ENCODE assay signal across 33 cellular contexts in genomic region chr11:42544726-42545125, GRCh38.
"Had no signal": no experiment of that assay in that cellular context is flagged by ENCODE, and none has a peak within 500 bp of the region (broad histone marks: within the 10 kb centered on the region; RNA-seq: fewer than 3 reads in every experiment).

No MANE protein-coding gene starts in this region.

- H3K4me1 Mint-ChIP-seq: activated CD4-positive, alpha-beta T cell treated with anti-CD3 and anti-CD28 coated beads, Interleukin-2, amount 10 ng/mL, durations not matched to agents 24 days and 14 days; activated naive CD8-positive, alpha-beta T cell treated with anti-CD3 and anti-CD28 coated beads for 36 hours; activated T-helper 17 cell treated with anti-CD3 and anti-CD28 coated beads, Interleukin-2, amount 50 U/mL, for 72 hours had no signal

- H3K4me3 ChIP-seq: MG63, Peyer's patch, SJSA1 had no signal

- H3K4me1 ChIP-seq: Peyer's patch, SJSA1 had no signal

- H3K36me3 Mint-ChIP-seq: activated naive CD8-positive, alpha-beta T cell treated with anti-CD3 and anti-CD28 coated beads for 36 hours had no signal

- H3K4me2 ChIP-seq: SK-N-SH had no signal

- H3K36me3 ChIP-seq: brain microvascular endothelial cell, MG63, Peyer's patch, SJSA1 had no signal

- H3K9me3 ChIP-seq: Peyer's patch, SK-N-SH had no signal

- DNase-seq: activated CD4-positive, alpha-beta T cell treated with anti-CD3 and anti-CD28 coated beads, Interleukin-2, amount 10 ng/mL, durations not matched to agents 24 days and 14 days; activated CD4-positive, alpha-beta T cell treated with anti-CD3 and anti-CD28 coated beads, Interleukin-2, amount 50 U/mL, for 4 hours; activated CD8-positive, alpha-beta T cell treated with anti-CD3 and anti-CD28 coated beads for 36 hours; activated effector memory CD4-positive, alpha-beta T cell treated with anti-CD3 and anti-CD28 coated beads, Interleukin-2, amount 50 U/mL, for 16 hours; activated naive CD4-positive, alpha-beta T cell; activated naive CD4-positive, alpha-beta T cell treated with anti-CD3 and anti-CD28 coated beads, Interleukin-2, amount 50 U/mL, for 16 hours; activated naive CD8-positive, alpha-beta T cell treated with anti-CD3 and anti-CD28 coated beads for 36 hours; activated T-cell treated with anti-CD3 and anti-CD28 coated beads, Interleukin-2, amount 50 U/mL, for 1 hour; activated T-cell treated with anti-CD3 and anti-CD28 coated beads, Interleukin-2, amount 50 U/mL, for 72 hours; amniotic stem cell; aorta; brain microvascular endothelial cell; Kasumi-1; KG1; MG63; NCI-H1048; NCI-H1105 treated with DMSO at 0.1 percent for 48 hours; NCI-H1436; NCI-H1694; NCI-H2029; NCI-H510A; NCI-H526; NCI-H748 treated with DMSO at 0.1 percent for 48 hours; NK-92 treated with Interleukin-12 subunit alpha and Interleukin-12 subunit beta, amount 100 ng/mL, for 24 hours; PC-3; Peyer's patch; RPMI8226; SHP77 treated with DMSO at 0.1 percent for 48 hours; SK-N-SH had no signal

- ATAC-seq: activated CD8-positive, alpha-beta T cell treated with anti-CD3 and anti-CD28 coated beads for 36 hours; activated T-cell treated with anti-CD3 and anti-CD28 coated beads, Interleukin-2, amount 50 U/mL, for 72 hours; activated T-helper 17 cell treated with anti-CD3 and anti-CD28 coated beads, Interleukin-2, amount 50 U/mL, for 72 hours; PC-3 had no signal

- H3K9ac ChIP-seq: SK-N-SH had no signal

- H3K27me3 Mint-ChIP-seq: activated CD4-positive, alpha-beta T cell treated with anti-CD3 and anti-CD28 coated beads, Interleukin-2, amount 10 ng/mL, durations not matched to agents 24 days and 14 days; activated CD8-positive, alpha-beta T cell treated with anti-CD3 and anti-CD28 coated beads for 36 hours; activated T-helper 17 cell treated with anti-CD3 and anti-CD28 coated beads, Interleukin-2, amount 50 U/mL, for 72 hours had no signal

- H3K27ac ChIP-seq: brain microvascular endothelial cell, Peyer's patch, SJSA1 had no signal

- H3K27me3 ChIP-seq: brain microvascular endothelial cell, MG63, Peyer's patch, SJSA1 had no signal

- H3K4me3 Mint-ChIP-seq: activated CD4-positive, alpha-beta T cell treated with anti-CD3 and anti-CD28 coated beads, Interleukin-2, amount 10 ng/mL, durations not matched to agents 24 days and 14 days; activated CD8-positive, alpha-beta T cell treated with anti-CD3 and anti-CD28 coated beads for 36 hours; activated naive CD8-positive, alpha-beta T cell treated with anti-CD3 and anti-CD28 coated beads for 36 hours; activated T-cell treated with anti-CD3 and anti-CD28 coated beads, Interleukin-2, amount 50 U/mL, for 72 hours; activated T-helper 17 cell treated with anti-CD3 and anti-CD28 coated beads, Interleukin-2, amount 50 U/mL, for 72 hours; T-helper 1 cell treated with Interleukin-12 subunit alpha and Interleukin-12 subunit beta and Interleukin-4 antibody, amounts not matched to agents 30 μg/mL and 1 μg/mL, for 36 hours; T-helper 2 cell treated with Interferon-gamma antibody and Interleukin-4, amounts not matched to agents 5 μg/mL and 100 μg/mL, for 36 hours had no signal

- H3K27ac Mint-ChIP-seq: activated CD4-positive, alpha-beta T cell treated with anti-CD3 and anti-CD28 coated beads, Interleukin-2, amount 10 ng/mL, durations not matched to agents 24 days and 14 days; activated CD8-positive, alpha-beta T cell treated with anti-CD3 and anti-CD28 coated beads for 36 hours; activated naive CD8-positive, alpha-beta T cell treated with anti-CD3 and anti-CD28 coated beads for 36 hours; activated T-cell treated with anti-CD3 and anti-CD28 coated beads, Interleukin-2, amount 50 U/mL, for 72 hours; activated T-helper 17 cell treated with anti-CD3 and anti-CD28 coated beads, Interleukin-2, amount 50 U/mL, for 72 hours; T-helper 1 cell treated with Interleukin-12 subunit alpha and Interleukin-12 subunit beta and Interleukin-4 antibody, amounts not matched to agents 30 μg/mL and 1 μg/mL, for 36 hours; T-helper 2 cell treated with Interferon-gamma antibody and Interleukin-4, amounts not matched to agents 5 μg/mL and 100 μg/mL, for 36 hours had no signal

- H3K9me3 Mint-ChIP-seq: activated CD4-positive, alpha-beta T cell treated with anti-CD3 and anti-CD28 coated beads, Interleukin-2, amount 10 ng/mL, durations not matched to agents 24 days and 14 days; T-helper 1 cell treated with Interleukin-12 subunit alpha and Interleukin-12 subunit beta and Interleukin-4 antibody, amounts not matched to agents 30 μg/mL and 1 μg/mL, for 36 hours had no signal
